In genomic region chr2:121699421-121700328, GRCh38 we compare ENCODE assay signal across 1 cellular context.
TF ChIP-seq lines count a peak whose summit lies in the region.

No MANE protein-coding gene starts in this region.

TF ChIP-seq in HepG2, 621 proteins besides CTCF, POLR2A, EP300 and RAD21 (continued from another document):
- 0 out of 4 replicates have a peak, but pooled peaks of 1 of the 2 experiments have one; percentile 27 for TF ChIP-seq HMGXB4 (CRISPR knock-in tag; IDR thresholded peaks at IDR 0.05; ENCODE audit: borderline replicate concordance in 1 of 2, low read depth in 1 of 2)
- 0 out of 2 replicates have a peak, but pooled peaks have one; percentile 31 for TF ChIP-seq ZNF546 (CRISPR knock-in tag; conservative IDR thresholded peaks at IDR 0.05)
- no peak for TF ChIP-seq ZFP36L2 (CRISPR knock-in tag; IDR thresholded peaks at IDR 0.05)
- TF ChIP-seq ZNF275 (CRISPR knock-in tag; IDR thresholded peaks at IDR 0.05; ENCODE audit: borderline replicate concordance) = no peak
- TF ChIP-seq PTBP1 (IDR thresholded peaks at IDR 0.05; ENCODE audit: low read depth, low read length, poor library complexity, severe bottlenecking) = no peak
- TF ChIP-seq ZNF709 (CRISPR knock-in tag; IDR thresholded peaks at IDR 0.05) = no peak
- peak; percentile 71 for TF ChIP-seq ATF3 (CRISPR knock-in tag; IDR thresholded peaks at IDR 0.05)
- TF ChIP-seq MTA1 (CRISPR knock-in tag; IDR thresholded peaks at IDR 0.05; ENCODE audit: borderline replicate concordance) = peak; percentile 78; the same call in 1 of the 2 replicates
